6 cellular contexts compared by ENCODE assay signal in genomic region chr10:37076083-37076482, GRCh38. TPM values are rescaled to one million over a fixed set of nuclear protein-coding genes. Genes with fewer than 3 reads are reported as not detected.
"Had no signal": no experiment of that assay in that cellular context is flagged by ENCODE, and none has a peak within 500 bp of the region (broad histone marks: within the 10 kb centered on the region; RNA-seq: fewer than 3 reads in every experiment).

No MANE protein-coding gene starts in this region.

RNA-seq across cellular contexts. Expression of gene ANKRD30A, which starts 49.3 kb away (rescaled TPM):
- total RNA-seq: GM23248, GM23338, H1, H7, H9, HFFc6 had no signal
- polyA plus RNA-seq: GM23248, GM23338, H1 had no signal
